Comparison of ENCODE assay signal across 24 cellular contexts in genomic region chr2:74578476-74578875, GRCh38. TPM values are rescaled to one million over a fixed set of nuclear protein-coding genes. Genes with fewer than 3 reads are reported as not detected.
DNase-seq lines count a peak whose midpoint lies in the region; ATAC-seq and TF ChIP-seq lines count a peak whose summit lies in the region.
"Had no signal": no experiment of that assay in that cellular context is flagged by ENCODE, and none has a peak within 500 bp of the region (broad histone marks: within the 10 kb centered on the region; RNA-seq: fewer than 3 reads in every experiment).

No MANE protein-coding gene starts in this region.

- peak overlapping the region; percentile 90 for H3K27ac Mint-ChIP-seq in dendritic cell treated with granulocyte-macrophage colony-stimulating factor and Interleukin-4, amounts not matched to agents 40 ng/mL and 50 ng/mL, for 4 days
- H3K27ac Mint-ChIP-seq: natural killer cell treated with Interleukin-12 subunit alpha and Interleukin-12 subunit beta and Interleukin-15 and Interleukin-18, amount 100 ng/mL, for 72 hours had no signal

- no peaks in the 10 kb centered on the region for H3K36me3 ChIP-seq in thyroid gland
- H3K36me3 ChIP-seq in GM23248 (ENCODE audit: low read depth), result no peaks in the 10 kb centered on the region
- H3K36me3 ChIP-seq: prostate gland, suprapubic skin had no signal

- in situ Hi-C loops in GM23248 (cut with MboI), result no loop called here

- H3K27me3 ChIP-seq in thyroid gland (no peaks in the 10 kb centered on the region), GM23248 (replicated peaks; ENCODE audit: insufficient read depth) (no peaks in the 10 kb centered on the region)
- H3K27me3 ChIP-seq: suprapubic skin had no signal

- no peaks in the 10 kb centered on the region for H3K9me2 ChIP-seq in GM23248 (ENCODE audit: insufficient read depth)

- intact Hi-C loops in dendritic cell treated with granulocyte-macrophage colony-stimulating factor and Interleukin-4, amounts not matched to agents 40 ng/mL and 50 ng/mL, for 4 days (cut with micrococcal nuclease), result no loop called here
- intact Hi-C loops in thyroid gland (cut with DNase I), result no loop called here

- H3K4me1 Mint-ChIP-seq in dendritic cell treated with granulocyte-macrophage colony-stimulating factor and Interleukin-4, amounts not matched to agents 40 ng/mL and 50 ng/mL, for 4 days (ENCODE audit: low read depth), result peaks cover 59% of the 10 kb centered on the region

- DNase-seq in thyroid gland (no peak), NCI-H2196 (lab: John Stamatoyannopoulos, UW; ENCODE audit: unreplicated experiment) (no peak), GM23248 (no peak)
- DNase-seq: COR-L47; foreskin melanocyte; kidney glomerular epithelial cell; mesendoderm; NCI-H1092; NCI-H2081 treated with DMSO at 0.1 percent for 48 hours; NCI-H524; SHP77; stimulated activated CD4-positive, alpha-beta T cell treated with anti-CD3 and anti-CD28 coated beads, Interleukin-4, amount 100 ng/mL, for 24 hours had no signal

- ATAC-seq in GM18858 (IDR thresholded peaks at IDR 0.05; ENCODE audit: unreplicated experiment), result peak; percentile 42
- ATAC-seq in GM21723 (IDR thresholded peaks at IDR 0.05; ENCODE audit: unreplicated experiment), result peak; percentile 64
- peak; percentile 55 for ATAC-seq in HG03095 (IDR thresholded peaks at IDR 0.05; ENCODE audit: unreplicated experiment)
- ATAC-seq in HG03159 (IDR thresholded peaks at IDR 0.05; ENCODE audit: unreplicated experiment), result no peak
- ATAC-seq: natural killer cell treated with Interleukin-12 subunit alpha and Interleukin-12 subunit beta and Interleukin-15 and Interleukin-18, amount 100 ng/mL, for 72 hours had no signal

- no peak overlapping the region for H3K4me3 Mint-ChIP-seq in dendritic cell treated with granulocyte-macrophage colony-stimulating factor and Interleukin-4, amounts not matched to agents 40 ng/mL and 50 ng/mL, for 4 days
- H3K4me3 Mint-ChIP-seq: natural killer cell treated with Interleukin-12 subunit alpha and Interleukin-12 subunit beta and Interleukin-15 and Interleukin-18, amount 100 ng/mL, for 72 hours had no signal

- no peak overlapping the region for H3K4me2 ChIP-seq in GM23248 (ENCODE audit: unreplicated experiment)
- H3K4me2 ChIP-seq: KMS-11 had no signal

- H3K9ac ChIP-seq in GM23248, result no peak overlapping the region
- H3K9ac ChIP-seq: KMS-11 had no signal

- no peak overlapping the region for H2AFZ ChIP-seq in GM23248

- TF ChIP-seq POLR2A in thyroid gland (IDR thresholded peaks at IDR 0.05), result no peak

- H4K20me1 ChIP-seq in GM23248 (ENCODE audit: insufficient read depth), result no peaks in the 10 kb centered on the region

- H3K4me1 ChIP-seq in thyroid gland (no peaks in the 10 kb centered on the region), GM23248 (ENCODE audit: insufficient read depth) (peaks cover 48% of the 10 kb centered on the region)
- H3K4me1 ChIP-seq: prostate gland had no signal

- no peaks in the 10 kb centered on the region for H3K9me3 Mint-ChIP-seq in dendritic cell treated with granulocyte-macrophage colony-stimulating factor and Interleukin-4, amounts not matched to agents 40 ng/mL and 50 ng/mL, for 4 days

- no peaks in the 10 kb centered on the region for H3K36me3 Mint-ChIP-seq in dendritic cell treated with granulocyte-macrophage colony-stimulating factor and Interleukin-4, amounts not matched to agents 40 ng/mL and 50 ng/mL, for 4 days (ENCODE audit: low read depth)
- H3K36me3 Mint-ChIP-seq: natural killer cell treated with Interleukin-12 subunit alpha and Interleukin-12 subunit beta and Interleukin-15 and Interleukin-18, amount 100 ng/mL, for 72 hours had no signal

- WGBS in thyroid gland, 2 donors, result 93 to 96% methylated on average over 2 of the region's 2 CpGs
- 89 to 100% methylated on average over 2 of the region's 2 CpGs for WGBS in GM23248 (ENCODE audit: low coverage in 1 of 2, low lambda C conversion rate in 2 of 2, missing lambda C conversion rate in 2 of 2), 2 experiments

- H3K27me3 Mint-ChIP-seq in dendritic cell treated with granulocyte-macrophage colony-stimulating factor and Interleukin-4, amounts not matched to agents 40 ng/mL and 50 ng/mL, for 4 days, result no peaks in the 10 kb centered on the region

- no peak overlapping the region for H3K27ac ChIP-seq in thyroid gland
- H3K27ac ChIP-seq in GM23248, result no peak overlapping the region
- H3K27ac ChIP-seq: KMS-11, prostate gland, suprapubic skin, VCaP had no signal

- H3K9me3 ChIP-seq in thyroid gland, result no peaks in the 10 kb centered on the region
- no peaks in the 10 kb centered on the region for H3K9me3 ChIP-seq in GM23248 (ENCODE audit: low read depth)
- H3K9me3 ChIP-seq: prostate gland, suprapubic skin had no signal

- peaks cover 48% of the 10 kb centered on the region for H3F3A ChIP-seq in GM23248 (ENCODE audit: insufficient read depth)

- TF ChIP-seq CTCF in thyroid gland (IDR thresholded peaks at IDR 0.05), result no peak

- no peaks in the 10 kb centered on the region for H3K79me2 ChIP-seq in GM23248 (ENCODE audit: insufficient read depth)

- H3K4me3 ChIP-seq in thyroid gland (replicated peaks in 1 of 3) (no peak overlapping the region), GM23248 (no peak overlapping the region)
- H3K4me3 ChIP-seq: prostate gland, skin epidermis, suprapubic skin had no signal

RNA-seq across cellular contexts. Expression of gene DOK1, which starts 24.0 kb away (rescaled TPM):
- total RNA-seq in thyroid gland, result 10 to 100 TPM; 14.4 to 19.4 (median 18.4) TPM
- 32.2 and 40.3 TPM in 2 replicates for total RNA-seq in GM23248 (2014; rRNA removed; shearing (Covaris generic))
- 32.6 and 36.2 TPM in 2 replicates for polyA plus RNA-seq in GM23248 (2016; fragmentation: Nextera tagmentation; extraction: Ambion mirVana)

RNA-seq across cellular contexts. Expression of gene LOXL3, which starts 24.7 kb away (rescaled TPM):
- total RNA-seq in thyroid gland, result 1 to 10 TPM in 3 of 4 donors, under 1 TPM in 1; 0.98 to 5.6 (median 2.2) TPM
- total RNA-seq in GM23248 (2014; rRNA removed; shearing (Covaris generic)), result 52.4 and 56.9 TPM in 2 replicates
- polyA plus RNA-seq in GM23248 (2016; fragmentation: Nextera tagmentation; extraction: Ambion mirVana), result 55.2 and 57.2 TPM in 2 replicates

RNA-seq across cellular contexts. Expression of gene HTRA2, which starts 48.7 kb away (rescaled TPM):
- 10 to 100 TPM; 27.3 to 45.9 (median 37.5) TPM for total RNA-seq in thyroid gland
- total RNA-seq in GM23248 (2014; rRNA removed; shearing (Covaris generic)), result 23.0 and 35.2 TPM in 2 replicates
- 33.6 and 34.0 TPM in 2 replicates for polyA plus RNA-seq in GM23248 (2016; fragmentation: Nextera tagmentation; extraction: Ambion mirVana)

RNA-seq across cellular contexts. Expression of gene AUP1, which starts 49.0 kb away (rescaled TPM):
- 100 to 1,000 TPM in 3 of 4 donors, 10 to 100 TPM in 1; 93.7 to 168 (median 112) TPM for total RNA-seq in thyroid gland
- total RNA-seq in GM23248 (2014; rRNA removed; shearing (Covaris generic)), result 114 and 119 TPM in 2 replicates
- 119 and 122 TPM in 2 replicates for polyA plus RNA-seq in GM23248 (2016; fragmentation: Nextera tagmentation; extraction: Ambion mirVana)

RNA-seq across cellular contexts. Expression of gene DQX1, which starts 52.4 kb away (rescaled TPM):
- total RNA-seq in thyroid gland, result not detected
- not detected in 2 replicates for total RNA-seq in GM23248 (2014; rRNA removed; shearing (Covaris generic))
- not detected in 2 replicates for polyA plus RNA-seq in GM23248 (2016; fragmentation: Nextera tagmentation; extraction: Ambion mirVana)
- total RNA-seq: H4, prostate gland had no signal
